In genomic region chr3:152213086-152213674, GRCh38 we compare ENCODE assay signal across 1 cellular context.
TF ChIP-seq lines count a peak whose summit lies in the region.

No MANE protein-coding gene starts in this region.

TF ChIP-seq in GM23338, 12 proteins besides CTCF, POLR2A, EP300 and RAD21 (continued from another document):
- TF ChIP-seq ZNF462 (CRISPR knock-in tag; IDR thresholded peaks at IDR 0.05) (no peak), EZH2 (IDR thresholded peaks at IDR 0.05; ENCODE audit: low read depth, unreplicated experiment) (no peak), ZNF114 (CRISPR knock-in tag; IDR thresholded peaks at IDR 0.05) (no peak), CREB1 (CRISPR knock-in tag; IDR thresholded peaks at IDR 0.05; ENCODE audit: low read depth) (no peak), EZH2phosphoT487 (IDR thresholded peaks at IDR 0.05; ENCODE audit: unreplicated experiment) (no peak), ZNF331 (CRISPR knock-in tag; IDR thresholded peaks at IDR 0.05; ENCODE audit: low read depth) (no peak), NANOG (IDR thresholded peaks at IDR 0.05; ENCODE audit: borderline replicate concordance) (no peak), JUNB (IDR thresholded peaks at IDR 0.05; ENCODE audit: unreplicated experiment) (no peak), POLR2AphosphoS5 (IDR thresholded peaks at IDR 0.05; ENCODE audit: low read depth) (no peak)
- TF ChIP-seq, protein P1, sequence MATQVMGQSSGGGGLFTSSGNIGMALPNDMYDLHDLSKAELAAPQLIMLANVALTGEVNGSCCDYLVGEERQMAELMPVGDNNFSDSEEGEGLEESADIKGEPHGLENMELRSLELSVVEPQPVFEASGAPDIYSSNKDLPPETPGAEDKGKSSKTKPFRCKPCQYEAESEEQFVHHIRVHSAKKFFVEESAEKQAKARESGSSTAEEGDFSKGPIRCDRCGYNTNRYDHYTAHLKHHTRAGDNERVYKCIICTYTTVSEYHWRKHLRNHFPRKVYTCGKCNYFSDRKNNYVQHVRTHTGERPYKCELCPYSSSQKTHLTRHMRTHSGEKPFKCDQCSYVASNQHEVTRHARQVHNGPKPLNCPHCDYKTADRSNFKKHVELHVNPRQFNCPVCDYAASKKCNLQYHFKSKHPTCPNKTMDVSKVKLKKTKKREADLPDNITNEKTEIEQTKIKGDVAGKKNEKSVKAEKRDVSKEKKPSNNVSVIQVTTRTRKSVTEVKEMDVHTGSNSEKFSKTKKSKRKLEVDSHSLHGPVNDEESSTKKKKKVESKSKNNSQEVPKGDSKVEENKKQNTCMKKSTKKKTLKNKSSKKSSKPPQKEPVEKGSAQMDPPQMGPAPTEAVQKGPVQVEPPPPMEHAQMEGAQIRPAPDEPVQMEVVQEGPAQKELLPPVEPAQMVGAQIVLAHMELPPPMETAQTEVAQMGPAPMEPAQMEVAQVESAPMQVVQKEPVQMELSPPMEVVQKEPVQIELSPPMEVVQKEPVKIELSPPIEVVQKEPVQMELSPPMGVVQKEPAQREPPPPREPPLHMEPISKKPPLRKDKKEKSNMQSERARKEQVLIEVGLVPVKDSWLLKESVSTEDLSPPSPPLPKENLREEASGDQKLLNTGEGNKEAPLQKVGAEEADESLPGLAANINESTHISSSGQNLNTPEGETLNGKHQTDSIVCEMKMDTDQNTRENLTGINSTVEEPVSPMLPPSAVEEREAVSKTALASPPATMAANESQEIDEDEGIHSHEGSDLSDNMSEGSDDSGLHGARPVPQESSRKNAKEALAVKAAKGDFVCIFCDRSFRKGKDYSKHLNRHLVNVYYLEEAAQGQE (IDR thresholded peaks at IDR 0.05; ENCODE audit: unreplicated experiment), result no peak
- TF ChIP-seq, protein P2, sequence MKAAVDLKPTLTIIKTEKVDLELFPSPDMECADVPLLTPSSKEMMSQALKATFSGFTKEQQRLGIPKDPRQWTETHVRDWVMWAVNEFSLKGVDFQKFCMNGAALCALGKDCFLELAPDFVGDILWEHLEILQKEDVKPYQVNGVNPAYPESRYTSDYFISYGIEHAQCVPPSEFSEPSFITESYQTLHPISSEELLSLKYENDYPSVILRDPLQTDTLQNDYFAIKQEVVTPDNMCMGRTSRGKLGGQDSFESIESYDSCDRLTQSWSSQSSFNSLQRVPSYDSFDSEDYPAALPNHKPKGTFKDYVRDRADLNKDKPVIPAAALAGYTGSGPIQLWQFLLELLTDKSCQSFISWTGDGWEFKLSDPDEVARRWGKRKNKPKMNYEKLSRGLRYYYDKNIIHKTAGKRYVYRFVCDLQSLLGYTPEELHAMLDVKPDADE (IDR thresholded peaks at IDR 0.05), result no peak
